ENCODE assay signal across 1 cellular context in the genomic region with DNA sequence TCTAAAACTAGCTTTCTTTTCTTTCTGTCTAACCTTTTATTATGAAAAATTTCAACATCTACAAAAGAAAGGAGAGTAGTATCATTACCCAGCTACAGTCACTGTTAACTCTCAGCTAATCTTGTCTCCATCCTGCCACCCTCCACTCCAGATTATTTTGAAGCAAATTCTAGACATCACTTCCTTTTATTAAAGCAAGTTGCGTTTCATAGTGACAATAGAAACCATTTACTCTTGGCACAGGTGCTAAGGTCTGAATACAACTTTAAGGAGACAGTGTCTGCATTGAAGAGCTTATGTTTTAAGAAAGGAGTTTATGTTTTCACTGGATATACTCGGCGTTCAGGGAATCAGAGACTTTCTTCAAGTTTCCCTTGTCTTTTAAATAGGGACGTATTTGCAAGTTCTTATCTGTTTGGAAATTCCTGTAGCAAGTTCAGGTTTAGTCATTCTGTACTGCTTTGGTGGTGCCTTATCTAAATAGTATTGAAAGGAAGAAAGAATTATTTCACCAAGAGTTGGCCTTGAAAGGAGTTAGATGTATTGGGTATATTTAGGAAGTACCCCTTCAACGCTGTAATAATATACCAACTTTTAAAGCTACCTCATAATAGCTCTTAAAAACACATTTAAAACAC.
TF ChIP-seq lines count a peak whose summit lies in the region.

No MANE protein-coding gene starts in this region.

TF ChIP-seq in HCT116, 20 proteins besides CTCF, POLR2A, EP300 and RAD21 (continued from another document):
- TF ChIP-seq, protein P1, sequence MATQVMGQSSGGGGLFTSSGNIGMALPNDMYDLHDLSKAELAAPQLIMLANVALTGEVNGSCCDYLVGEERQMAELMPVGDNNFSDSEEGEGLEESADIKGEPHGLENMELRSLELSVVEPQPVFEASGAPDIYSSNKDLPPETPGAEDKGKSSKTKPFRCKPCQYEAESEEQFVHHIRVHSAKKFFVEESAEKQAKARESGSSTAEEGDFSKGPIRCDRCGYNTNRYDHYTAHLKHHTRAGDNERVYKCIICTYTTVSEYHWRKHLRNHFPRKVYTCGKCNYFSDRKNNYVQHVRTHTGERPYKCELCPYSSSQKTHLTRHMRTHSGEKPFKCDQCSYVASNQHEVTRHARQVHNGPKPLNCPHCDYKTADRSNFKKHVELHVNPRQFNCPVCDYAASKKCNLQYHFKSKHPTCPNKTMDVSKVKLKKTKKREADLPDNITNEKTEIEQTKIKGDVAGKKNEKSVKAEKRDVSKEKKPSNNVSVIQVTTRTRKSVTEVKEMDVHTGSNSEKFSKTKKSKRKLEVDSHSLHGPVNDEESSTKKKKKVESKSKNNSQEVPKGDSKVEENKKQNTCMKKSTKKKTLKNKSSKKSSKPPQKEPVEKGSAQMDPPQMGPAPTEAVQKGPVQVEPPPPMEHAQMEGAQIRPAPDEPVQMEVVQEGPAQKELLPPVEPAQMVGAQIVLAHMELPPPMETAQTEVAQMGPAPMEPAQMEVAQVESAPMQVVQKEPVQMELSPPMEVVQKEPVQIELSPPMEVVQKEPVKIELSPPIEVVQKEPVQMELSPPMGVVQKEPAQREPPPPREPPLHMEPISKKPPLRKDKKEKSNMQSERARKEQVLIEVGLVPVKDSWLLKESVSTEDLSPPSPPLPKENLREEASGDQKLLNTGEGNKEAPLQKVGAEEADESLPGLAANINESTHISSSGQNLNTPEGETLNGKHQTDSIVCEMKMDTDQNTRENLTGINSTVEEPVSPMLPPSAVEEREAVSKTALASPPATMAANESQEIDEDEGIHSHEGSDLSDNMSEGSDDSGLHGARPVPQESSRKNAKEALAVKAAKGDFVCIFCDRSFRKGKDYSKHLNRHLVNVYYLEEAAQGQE (IDR thresholded peaks at IDR 0.05; ENCODE audit: low read depth): no peak
- TF ChIP-seq ELF1 (IDR thresholded peaks at IDR 0.05; ENCODE audit: borderline replicate concordance, low read depth) (no peak), FOSL1 (IDR thresholded peaks at IDR 0.05; ENCODE audit: low read depth) (no peak), ZFX (IDR thresholded peaks at IDR 0.05) (no peak)
